1 cellular context compared by ENCODE assay signal in the genomic region with DNA sequence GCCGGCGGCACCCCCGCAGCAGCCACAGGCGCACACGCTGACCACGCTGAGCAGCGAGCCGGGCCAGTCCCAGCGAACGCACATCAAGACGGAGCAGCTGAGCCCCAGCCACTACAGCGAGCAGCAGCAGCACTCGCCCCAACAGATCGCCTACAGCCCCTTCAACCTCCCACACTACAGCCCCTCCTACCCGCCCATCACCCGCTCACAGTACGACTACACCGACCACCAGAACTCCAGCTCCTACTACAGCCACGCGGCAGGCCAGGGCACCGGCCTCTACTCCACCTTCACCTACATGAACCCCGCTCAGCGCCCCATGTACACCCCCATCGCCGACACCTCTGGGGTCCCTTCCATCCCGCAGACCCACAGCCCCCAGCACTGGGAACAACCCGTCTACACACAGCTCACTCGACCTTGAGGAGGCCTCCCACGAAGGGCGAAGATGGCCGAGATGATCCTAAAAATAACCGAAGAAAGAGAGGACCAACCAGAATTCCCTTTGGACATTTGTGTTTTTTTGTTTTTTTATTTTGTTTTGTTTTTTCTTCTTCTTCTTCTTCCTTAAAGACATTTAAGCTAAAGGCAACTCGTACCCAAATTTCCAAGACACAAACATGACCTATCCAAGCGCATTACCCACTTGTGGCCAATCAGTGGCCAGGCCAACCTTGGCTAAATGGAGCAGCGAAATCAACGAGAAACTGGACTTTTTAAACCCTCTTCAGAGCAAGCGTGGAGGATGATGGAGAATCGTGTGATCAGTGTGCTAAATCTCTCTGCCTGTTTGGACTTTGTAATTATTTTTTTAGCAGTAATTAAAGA.
TF ChIP-seq lines count a peak whose summit lies in the region.

No MANE protein-coding gene starts in this region.

TF ChIP-seq in A549, 52 proteins besides CTCF, POLR2A, EP300 and RAD21:
- no peak for TF ChIP-seq MAZ (IDR thresholded peaks at IDR 0.05; ENCODE audit: borderline replicate concordance, low read depth, low read length)
- TF ChIP-seq ESRRA (IDR thresholded peaks at IDR 0.05; ENCODE audit: borderline replicate concordance, low read length), result no peak
- TF ChIP-seq HDAC2 (IDR thresholded peaks at IDR 0.05), result no peak
- TF ChIP-seq SMC3 (IDR thresholded peaks at IDR 0.05), result no peak
- no peak for TF ChIP-seq CHD2 (IDR thresholded peaks at IDR 0.05; ENCODE audit: low read length, partially characterized antibody)
- TF ChIP-seq, protein P1, sequence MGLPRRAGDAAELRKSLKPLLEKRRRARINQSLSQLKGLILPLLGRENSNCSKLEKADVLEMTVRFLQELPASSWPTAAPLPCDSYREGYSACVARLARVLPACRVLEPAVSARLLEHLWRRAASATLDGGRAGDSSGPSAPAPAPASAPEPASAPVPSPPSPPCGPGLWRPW (IDR thresholded peaks at IDR 0.05), result no peak
- TF ChIP-seq, protein P2, sequence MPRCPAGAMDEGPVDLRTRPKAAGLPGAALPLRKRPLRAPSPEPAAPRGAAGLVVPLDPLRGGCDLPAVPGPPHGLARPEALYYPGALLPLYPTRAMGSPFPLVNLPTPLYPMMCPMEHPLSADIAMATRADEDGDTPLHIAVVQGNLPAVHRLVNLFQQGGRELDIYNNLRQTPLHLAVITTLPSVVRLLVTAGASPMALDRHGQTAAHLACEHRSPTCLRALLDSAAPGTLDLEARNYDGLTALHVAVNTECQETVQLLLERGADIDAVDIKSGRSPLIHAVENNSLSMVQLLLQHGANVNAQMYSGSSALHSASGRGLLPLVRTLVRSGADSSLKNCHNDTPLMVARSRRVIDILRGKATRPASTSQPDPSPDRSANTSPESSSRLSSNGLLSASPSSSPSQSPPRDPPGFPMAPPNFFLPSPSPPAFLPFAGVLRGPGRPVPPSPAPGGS (IDR thresholded peaks at IDR 0.05), result no peak
TF ChIP-seq in A549: peak in this region for 0.
